In the genomic region with DNA sequence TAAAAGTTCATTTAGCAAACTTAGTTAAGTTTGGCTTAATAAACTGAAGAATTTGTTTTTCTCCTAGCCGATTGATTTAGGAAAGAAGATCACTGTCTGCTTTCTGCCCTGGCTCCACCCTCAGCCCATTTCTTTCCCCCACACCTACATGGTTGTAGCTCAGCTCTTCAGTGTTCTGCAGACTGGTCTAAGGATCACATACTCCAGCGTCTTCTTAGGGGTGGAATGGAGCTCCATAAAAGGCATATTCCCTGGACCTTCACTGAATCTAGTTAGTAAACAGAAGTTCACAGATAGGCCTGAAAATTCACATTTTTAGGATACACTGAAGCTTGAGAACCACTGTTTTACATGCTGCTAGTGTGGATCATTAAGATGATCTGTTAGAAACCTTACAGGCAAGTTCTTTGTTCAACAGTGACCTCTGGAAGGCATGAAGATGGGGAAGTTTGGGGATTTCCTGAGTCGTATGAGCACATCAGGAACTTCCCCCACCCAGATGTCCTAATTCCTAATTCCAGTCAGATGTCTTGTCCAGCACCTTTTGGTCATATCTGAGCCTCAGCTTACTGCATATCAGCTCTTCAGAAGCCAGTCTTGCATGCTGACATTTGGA, we compare ENCODE assay signal across 12 cellular contexts. TPM values are rescaled to one million over a fixed set of nuclear protein-coding genes. Genes with fewer than 3 reads are reported as not detected.
DNase-seq lines count a peak whose midpoint lies in the region; ATAC-seq and TF ChIP-seq lines count a peak whose summit lies in the region.
"Had no signal": no experiment of that assay in that cellular context is flagged by ENCODE, and none has a peak within 500 bp of the region (broad histone marks: within the 10 kb centered on the region; RNA-seq: fewer than 3 reads in every experiment).

No MANE protein-coding gene starts in this region.

- H2BK12ac ChIP-seq in H9 (ENCODE audit: insufficient read length, low read depth, low read length), result no peak overlapping the region

- no peak overlapping the region for H4K8ac ChIP-seq in H9 (replicated peaks; ENCODE audit: insufficient read length, low read depth, low read length)

- no peak overlapping the region for H3K23ac ChIP-seq in H9 (ENCODE audit: insufficient read length, low read depth, low read length)

- H3K4me1 Mint-ChIP-seq in H9, result peaks cover 6% of the 10 kb centered on the region in 2 experiments

- H2AK5ac ChIP-seq in H9 (ENCODE audit: insufficient read length, low read length), result no peak overlapping the region

- no peak overlapping the region for H2BK5ac ChIP-seq in H9 (ENCODE audit: insufficient read length, low read length)

- H3K14ac ChIP-seq in H9 (ENCODE audit: insufficient read depth, low read length), result no peak overlapping the region

- no peak overlapping the region for H3K18ac ChIP-seq in H9 (ENCODE audit: insufficient read length, low read depth, low read length)

- no peak overlapping the region for H3K4ac ChIP-seq in H9 (ENCODE audit: low read depth, low read length)

- H3K27ac ChIP-seq in OCI-LY3 (ENCODE audit: low read length) (peak overlapping the region; percentile 43), H9 (ENCODE audit: insufficient read length, low read depth, low read length) (no peak overlapping the region)
- H3K27ac ChIP-seq: cardiac muscle cell, psoas muscle had no signal

- H2AFZ ChIP-seq in OCI-LY3 (ENCODE audit: low read depth, low read length), result peak overlapping the region; percentile 82
- no peak overlapping the region for H2AFZ ChIP-seq in H9 (ENCODE audit: low read length)

- H3K4me2 ChIP-seq in OCI-LY3 (ENCODE audit: low read length) (peak overlapping the region; percentile 68), H9 (ENCODE audit: insufficient read depth, insufficient read length, low read length) (no peak overlapping the region)

- intact Hi-C loops in sciatic nerve (cut with DNase I), result no loop called here

- H4K20me1 ChIP-seq in OCI-LY3 (ENCODE audit: insufficient read depth, low read length) (no peaks in the 10 kb centered on the region), H9 (ENCODE audit: control insufficient read depth, insufficient read depth, insufficient read length) (no peaks in the 10 kb centered on the region)

- H3K23me2 ChIP-seq in H9 (ENCODE audit: insufficient read length, low read depth, low read length, poor library complexity, severe bottlenecking), result no peaks in the 10 kb centered on the region

- TF ChIP-seq CTCF in OCI-LY3 (IDR thresholded peaks at IDR 0.05; ENCODE audit: low read depth, low read length), result no peak
- no peak for TF ChIP-seq CTCF in H9 (conservative IDR thresholded peaks at IDR 0.05)

- H3K36me3 ChIP-seq in OCI-LY3 (replicated peaks; ENCODE audit: low read depth, low read length), result no peaks in the 10 kb centered on the region
- H3K36me3 ChIP-seq: cardiac muscle cell had no signal

- no peak overlapping the region for H2BK120ac ChIP-seq in H9 (ENCODE audit: low read depth, low read length, poor library complexity, severe bottlenecking)

- ATAC-seq in sciatic nerve, result peak; percentile 41
- no peak for ATAC-seq in HG03108 (IDR thresholded peaks at IDR 0.05; ENCODE audit: unreplicated experiment)
- ATAC-seq: psoas muscle had no signal

- H3K9me3 ChIP-seq in OCI-LY3 (ENCODE audit: insufficient read depth, low read length) (no peaks in the 10 kb centered on the region), H9 (ENCODE audit: control insufficient read depth, low read depth, low read length) (no peaks in the 10 kb centered on the region)
- H3K9me3 ChIP-seq: psoas muscle had no signal

- peaks cover 32% of the 10 kb centered on the region for H3K4me1 ChIP-seq in OCI-LY3 (ENCODE audit: low read length)
- H3K4me1 ChIP-seq in H9 (ENCODE audit: insufficient read depth, low read length), result no peaks in the 10 kb centered on the region
- H3K4me1 ChIP-seq: psoas muscle had no signal

- WGBS in H9 (ENCODE audit: extremely low coverage, insufficient read length, low lambda C conversion rate), result no CpG with 5 or more reads among the region's 3 CpGs

- H3K9ac ChIP-seq in OCI-LY3 (ENCODE audit: low read length) (peak overlapping the region; percentile 20; the same call in 1 of the 2 replicates), H9 (ENCODE audit: extremely low read depth, insufficient read length, low read length) (no peak overlapping the region)

- no peak overlapping the region for H2BK15ac ChIP-seq in H9 (ENCODE audit: low read depth, low read length)

- H3K36me3 Mint-ChIP-seq in H9 (ENCODE audit: insufficient read depth in 1 of 3, low read depth in 3 of 3), result no peaks in the 10 kb centered on the region

- H3K27me3 Mint-ChIP-seq in H9 (ENCODE audit: low read depth), result peaks cover 9% of the 10 kb centered on the region
- H3K27me3 Mint-ChIP-seq: activated CD4-positive, alpha-beta T cell treated with anti-CD3 and anti-CD28 coated beads for 36 hours had no signal

- no peak overlapping the region for H3K4me3 Mint-ChIP-seq in H9
- H3K4me3 Mint-ChIP-seq: activated CD4-positive, alpha-beta T cell treated with anti-CD3 and anti-CD28 coated beads for 36 hours had no signal

- no peak overlapping the region for H4K5ac ChIP-seq in H9 (ENCODE audit: insufficient read length, low read depth, low read length)

- peak overlapping the region; percentile 48 for H3K4me3 ChIP-seq in OCI-LY3 (ENCODE audit: low read length)
- H3K4me3 ChIP-seq: cardiac muscle cell, psoas muscle had no signal

- no peaks in the 10 kb centered on the region for H3K9me3 Mint-ChIP-seq in H9

- H2BK20ac ChIP-seq in H9 (ENCODE audit: low read depth, low read length, poor library complexity, severe bottlenecking), result no peak overlapping the region

- no peaks in the 10 kb centered on the region for H3K79me2 ChIP-seq in OCI-LY3 (ENCODE audit: low read length)
- no peaks in the 10 kb centered on the region for H3K79me2 ChIP-seq in H9 (ENCODE audit: insufficient read depth, low read length)

- no peak overlapping the region for H3K56ac ChIP-seq in H9 (ENCODE audit: insufficient read length, low read depth, low read length)

- no peak overlapping the region; a peak in 1 of 7 replicates for H3K27ac Mint-ChIP-seq in H9
- H3K27ac Mint-ChIP-seq: activated CD4-positive, alpha-beta T cell treated with anti-CD3 and anti-CD28 coated beads for 36 hours had no signal

- H3K27me3 ChIP-seq in OCI-LY3 (ENCODE audit: low read depth, low read length) (peaks cover 11% of the 10 kb centered on the region; the same call in 1 of the 2 replicates), H9 (ENCODE audit: insufficient read depth, low read length) (no peaks in the 10 kb centered on the region)
- H3K27me3 ChIP-seq: cardiac muscle cell had no signal

- H3T11ph ChIP-seq in H9 (ENCODE audit: low read length), result no peak overlapping the region

- H4K91ac ChIP-seq in H9 (ENCODE audit: insufficient read length, low read depth, low read length), result no peak overlapping the region

- DNase-seq in SIG-M5 treated with dmso at 0.1 percent for 504 hours (lab: John Stamatoyannopoulos, UW; ENCODE audit: unreplicated experiment) (peak; percentile 39), SIG-M5 (lab: John Stamatoyannopoulos, UW) (no peak), HCEC 1CT (peak; percentile 7), sciatic nerve (ENCODE audit: low spot score) (no peak), H9 (no peak)
- DNase-seq in stimulated activated CD4-positive, alpha-beta T cell treated with anti-CD3 and anti-CD28 coated beads, Interleukin-4, amount 100 ng/mL, for 24 hours, result no peak
- DNase-seq: activated CD4-positive, alpha-beta T cell treated with anti-CD3 and anti-CD28 coated beads for 36 hours; psoas muscle; stimulated activated naive CD8-positive, alpha-beta T cell treated with anti-CD3 and anti-CD28 coated beads, Interleukin-15, Interleukin-2, amounts not matched to agents 100 U/mL and 50 U/mL, for 24 hours had no signal

- no peaks in the 10 kb centered on the region for H3K79me1 ChIP-seq in H9 (ENCODE audit: insufficient read depth, low read depth, low read length, poor library complexity, severe bottlenecking)

RNA-seq across cellular contexts. Expression of gene PIWIL4, which starts 16.8 kb away (rescaled TPM):
- total RNA-seq in sciatic nerve (7.8 TPM), H9 (2021) (not detected in 2 replicates)

RNA-seq across cellular contexts. Expression of gene FUT4, which starts 40.3 kb away (rescaled TPM):
- total RNA-seq in sciatic nerve (7.2 TPM), H9 (2021) (5.3 and 5.4 TPM in 2 replicates)

Comparison
In these comparisons a context has a peak if more than half of its experiments do, and no peak if none do; other contexts are left out.
1. DNase-seq: peak in SIG-M5 treated with dmso at 0.1 percent for 504 hours (single experiment) and HCEC 1CT (single experiment); none in SIG-M5 (single experiment), sciatic nerve (single experiment), stimulated activated CD4-positive, alpha-beta T cell treated with anti-CD3 and anti-CD28 coated beads, Interleukin-4, amount 100 ng/mL, for 24 hours (single experiment) and H9 (single experiment).